In the genomic region with DNA sequence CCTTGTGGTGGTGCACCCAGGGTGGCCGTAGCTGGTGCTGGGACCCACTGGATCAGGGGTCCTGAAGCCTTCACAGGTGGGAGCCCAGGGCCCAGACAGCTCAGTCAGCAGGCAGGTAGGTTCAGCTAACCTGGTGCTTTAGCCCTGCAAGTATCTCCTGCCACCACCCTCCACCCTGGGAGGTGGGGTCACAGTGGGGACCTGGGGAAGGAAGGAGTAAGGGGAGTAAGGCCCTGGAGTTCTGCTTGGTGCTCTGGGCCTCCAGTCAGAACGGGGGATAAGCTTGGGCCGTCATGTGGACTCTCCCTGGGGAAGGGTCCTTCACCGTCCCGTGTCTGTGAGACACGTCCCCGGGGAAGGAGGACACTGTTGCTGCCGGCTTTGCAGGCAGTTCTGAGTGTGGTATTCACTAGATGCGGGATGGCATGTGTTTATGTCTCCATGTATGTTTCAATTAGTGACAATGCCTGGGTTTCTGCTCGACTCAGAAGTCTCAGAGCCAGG, we compare ENCODE assay signal across 12 cellular contexts. TPM values are rescaled to one million over a fixed set of nuclear protein-coding genes. Genes with fewer than 3 reads are reported as not detected.
DNase-seq lines count a peak whose midpoint lies in the region; ATAC-seq and TF ChIP-seq lines count a peak whose summit lies in the region.
"Had no signal": no experiment of that assay in that cellular context is flagged by ENCODE, and none has a peak within 500 bp of the region (broad histone marks: within the 10 kb centered on the region; RNA-seq: fewer than 3 reads in every experiment).

No MANE protein-coding gene starts in this region.

- no peak overlapping the region for H3K4me3 Mint-ChIP-seq in Calu3 (ENCODE audit: low read depth, unreplicated experiment)
- H3K4me3 Mint-ChIP-seq in chondrocyte (ENCODE audit: unreplicated experiment), result no peak overlapping the region
- H3K4me3 Mint-ChIP-seq: CD4-positive, CD25-positive, alpha-beta regulatory T cell; GM23338; H9 had no signal

- H2AFZ ChIP-seq in PC-9 (no peak overlapping the region), osteoblast (ENCODE audit: low read length) (no peak overlapping the region)
- H2AFZ ChIP-seq: GM23338 had no signal

- H3K27ac Mint-ChIP-seq in Calu3 (ENCODE audit: unreplicated experiment) (peak overlapping the region; percentile 81), chondrocyte (ENCODE audit: unreplicated experiment) (no peak overlapping the region)
- H3K27ac Mint-ChIP-seq: CD4-positive, CD25-positive, alpha-beta regulatory T cell; GM23338; H9 had no signal

- no peak for DNase-seq in Calu3
- DNase-seq in PC-9, result no peak
- DNase-seq in chondrocyte (ENCODE audit: low spot score), result peak; percentile 72
- peak; percentile 27 for DNase-seq in osteoblast (ENCODE audit: insufficient read length, low spot score, missing footprints)
- no peak for DNase-seq in effector CD8-positive, alpha-beta T cell (lab: John Stamatoyannopoulos, UW)
- DNase-seq in NCI-H1436 (lab: John Stamatoyannopoulos, UW), result no peak
- DNase-seq: CD4-positive, CD25-positive, alpha-beta regulatory T cell; DMS 273 treated with DMSO at 0.1 percent for 48 hours; H9 had no signal

- H3K9me3 Mint-ChIP-seq in Calu3 (ENCODE audit: low read depth, unreplicated experiment) (no peaks in the 10 kb centered on the region), chondrocyte (ENCODE audit: low read depth) (no peaks in the 10 kb centered on the region)
- H3K9me3 Mint-ChIP-seq: CD4-positive, CD25-positive, alpha-beta regulatory T cell; GM23338; H9 had no signal

- H3K27ac ChIP-seq in PC-9, result peak overlapping the region; percentile 89
- H3K27ac ChIP-seq in osteoblast (ENCODE audit: low read depth, low read length), result no peak overlapping the region

- H3K27me3 Mint-ChIP-seq in Calu3 (ENCODE audit: unreplicated experiment) (no peaks in the 10 kb centered on the region), chondrocyte (ENCODE audit: low read depth) (no peaks in the 10 kb centered on the region)
- H3K27me3 Mint-ChIP-seq: CD4-positive, CD25-positive, alpha-beta regulatory T cell had no signal

- H3K27me3 ChIP-seq in PC-9 (ENCODE audit: insufficient read depth, low read depth) (no peaks in the 10 kb centered on the region), osteoblast (ENCODE audit: insufficient read depth, low read length) (no peaks in the 10 kb centered on the region)

- ATAC-seq in HG03175 (IDR thresholded peaks at IDR 0.05; ENCODE audit: unreplicated experiment), result no peak
- ATAC-seq: A549, GM23338 had no signal

- H3K4me1 Mint-ChIP-seq in Calu3 (ENCODE audit: low read depth, unreplicated experiment) (peaks cover 25% of the 10 kb centered on the region), chondrocyte (ENCODE audit: low read depth) (peaks cover 20% of the 10 kb centered on the region)

- peak overlapping the region; percentile 60 for H3K4me2 ChIP-seq in PC-9
- no peak overlapping the region for H3K4me2 ChIP-seq in osteoblast (ENCODE audit: insufficient read depth, low read length)
- H3K4me2 ChIP-seq: GM23338 had no signal

- TF ChIP-seq CTCF in Calu3 (IDR thresholded peaks at IDR 0.05; ENCODE audit: unreplicated experiment), result no peak
- no peak for TF ChIP-seq CTCF in PC-9 (conservative IDR thresholded peaks at IDR 0.05)
- no peak for TF ChIP-seq CTCF in chondrocyte (IDR thresholded peaks at IDR 0.05)
- no peak for TF ChIP-seq CTCF in osteoblast (IDR thresholded peaks at IDR 0.05; ENCODE audit: extremely low read depth, low read depth, low read length)

- no peaks in the 10 kb centered on the region for H3K9me2 ChIP-seq in PC-9 (ENCODE audit: insufficient read depth)

- no peak overlapping the region for H3K4me3 ChIP-seq in PC-9
- no peak overlapping the region for H3K4me3 ChIP-seq in osteoblast (ENCODE audit: insufficient read depth, low read length)
- H3K4me3 ChIP-seq: A549, GM23338 had no signal

- peaks cover 48% of the 10 kb centered on the region for H3F3A ChIP-seq in PC-9 (ENCODE audit: insufficient read depth, low read depth)

- POLR2A ChIA-PET in PC-9 (lab: Charles Lee; ENCODE audit: unreplicated experiment), result no interaction called here

- CTCF ChIA-PET in Calu3 (lab: Charles Lee) (interaction anchor here (1.5 kb wide), 1 partner anchor 54 kb away, joined by 3 read pairs; no protein-coding TSS in a partner anchor), PC-9 (lab: Charles Lee) (interaction anchor here (0.7 kb wide), 1 partner anchor 22 kb away, joined by 3 read pairs; no protein-coding TSS in a partner anchor)

- H3K4me1 ChIP-seq in PC-9 (replicated peaks; ENCODE audit: insufficient read depth) (peaks cover 50% of the 10 kb centered on the region), osteoblast (ENCODE audit: insufficient read depth, low read length) (peaks cover 10% of the 10 kb centered on the region)

- H3K36me3 ChIP-seq in PC-9 (ENCODE audit: low read depth), result no peaks in the 10 kb centered on the region
- H3K36me3 ChIP-seq in osteoblast (ENCODE audit: insufficient read depth, low read length), result no peaks in the 10 kb centered on the region

- H3K36me3 Mint-ChIP-seq in Calu3 (ENCODE audit: insufficient read depth, unreplicated experiment) (peaks cover 20% of the 10 kb centered on the region), chondrocyte (ENCODE audit: low read depth) (peaks cover 4% of the 10 kb centered on the region)

- H3K9me3 ChIP-seq in PC-9 (ENCODE audit: insufficient read depth, low read depth) (no peaks in the 10 kb centered on the region), osteoblast (ENCODE audit: low read depth, low read length) (no peaks in the 10 kb centered on the region)
- H3K9me3 ChIP-seq: A549 had no signal

- H4K20me1 ChIP-seq in PC-9 (ENCODE audit: insufficient read depth) (peaks cover 3% of the 10 kb centered on the region; the same call in 1 of the 2 replicates), osteoblast (ENCODE audit: insufficient read depth, low read length) (peaks cover 27% of the 10 kb centered on the region)

- intact Hi-C loops in Calu3 (cut with micrococcal nuclease; ENCODE audit: unreplicated experiment) (no loop called here), PC-9 (cut with micrococcal nuclease; ENCODE audit: unreplicated experiment) (loop anchor here (2.0 to 5.0 kb wide), 5 partner anchors 35 to 306 kb away; a partner anchor contains a TSS)

- 0 out of 2 replicates have a peak, but pooled peaks cover 4% of the 10 kb centered on the region for H3K79me2 ChIP-seq in PC-9 (ENCODE audit: low read depth)
- no peaks in the 10 kb centered on the region for H3K79me2 ChIP-seq in osteoblast (ENCODE audit: insufficient read depth, low read length)

- BruUV-seq in Calu3 (replicated peaks; lab: Mats Ljungman, UMichigan) (no TSS peak), PC-9 (replicated peaks; lab: Mats Ljungman, UMichigan) (no TSS peak)

RNA-seq across cellular contexts. Expression of a gene that starts 20.7 kb away (rescaled TPM):
- 50.3 and 54.9 TPM in 2 replicates for total RNA-seq in Calu3 (2022)
- 62.0 and 65.7 TPM in 2 replicates for total RNA-seq in PC-9 (2021)
- total RNA-seq in chondrocyte, result 43.2 to 52.6 TPM (median 43.2 TPM) in 3 replicates
- 35.4 and 37.3 TPM in 2 replicates for total RNA-seq in osteoblast

RNA-seq across cellular contexts. Expression of a gene that starts 21.7 kb away (rescaled TPM):
- total RNA-seq in Calu3 (2022) (34.3 and 36.2 TPM in 2 replicates), PC-9 (2021) (42.3 and 42.5 TPM in 2 replicates), chondrocyte (21.1 to 24.5 TPM (median 21.6 TPM) in 3 replicates), osteoblast (37.7 and 42.0 TPM in 2 replicates)

RNA-seq across cellular contexts. Expression of a gene that starts 42.9 kb away (rescaled TPM):
- total RNA-seq in Calu3 (2022) (32.1 and 34.8 TPM in 2 replicates), PC-9 (2021) (60.7 and 72.3 TPM in 2 replicates), chondrocyte (22.7 to 29.8 TPM (median 29.4 TPM) in 3 replicates), osteoblast (12.3 and 14.1 TPM in 2 replicates)

RNA-seq across cellular contexts. Expression of a gene that starts 54.2 kb away (rescaled TPM):
- 6.4 and 7.0 TPM in 2 replicates for total RNA-seq in Calu3 (2022)
- total RNA-seq in PC-9 (2021), result 41.8 and 52.3 TPM in 2 replicates
- total RNA-seq in chondrocyte, result 14.7 to 16.5 TPM (median 14.7 TPM) in 3 replicates
- 20.6 and 22.4 TPM in 2 replicates for total RNA-seq in osteoblast

RNA-seq across cellular contexts. Expression of a gene that starts 54.4 kb away (rescaled TPM):
- total RNA-seq in Calu3 (2022), result 13.0 and 13.5 TPM in 2 replicates
- total RNA-seq in PC-9 (2021), result 43.1 and 49.4 TPM in 2 replicates
- 28.7 to 33.6 TPM (median 30.1 TPM) in 3 replicates for total RNA-seq in chondrocyte
- 35.9 and 42.7 TPM in 2 replicates for total RNA-seq in osteoblast

Comparison
In these comparisons a context has a peak if more than half of its experiments do, and no peak if none do; other contexts are left out.
1. DNase-seq: peak in chondrocyte (single experiment) and osteoblast (single experiment); none in Calu3 (single experiment), PC-9 (0 of 2), effector CD8-positive, alpha-beta T cell (single experiment) and NCI-H1436 (single experiment).